11 cellular contexts compared by ENCODE assay signal in genomic region chr12:122943196-122943595, GRCh38. TPM values are rescaled to one million over a fixed set of nuclear protein-coding genes. Genes with fewer than 3 reads are reported as not detected.
A peak's percentile ranks its signal among the peaks of the same experiment; 100 is the strongest.
DNase-seq lines count a peak whose midpoint lies in the region; FAIRE-seq and TF ChIP-seq lines count a peak whose summit lies in the region.
"Had no signal": no experiment of that assay in that cellular context is flagged by ENCODE, and none has a peak within 500 bp of the region (broad histone marks: within the 10 kb centered on the region; RNA-seq: fewer than 3 reads in every experiment).

No MANE protein-coding gene starts in this region.

- POLR2A ChIA-PET in RWPE1 (lab: Yijun Ruan, JAX; ENCODE audit: low non-redundant PET), result no interaction called here

- TF ChIP-seq POLR2A in GM12891 (IDR thresholded peaks at IDR 0.05; ENCODE audit: low read depth, low read length), result no peak

- H3K27me3 Mint-ChIP-seq in CD14-positive monocyte (ENCODE audit: low read depth in 3 of 3), result peaks cover 2 to 3% (median 3%) of the 10 kb centered on the region in 3 donors
- H3K27me3 Mint-ChIP-seq in osteocyte (ENCODE audit: unreplicated experiment), result no peaks in the 10 kb centered on the region

- H3K4me3 Mint-ChIP-seq in CD14-positive monocyte (peak overlapping the region in 1 of 2 donors; percentile 67), osteocyte (ENCODE audit: unreplicated experiment) (no peak overlapping the region)

- FAIRE-seq in GM12891 (lab: Jason Lieb, UNC), result no peak

- DNase-seq in CD14-positive monocyte (ENCODE audit: low spot score) (no peak), RWPE1 (ENCODE audit: low spot score) (no peak), glomerular endothelial cell (ENCODE audit: extremely low read depth, low read depth, low spot score) (peak; percentile 51), osteocyte (ENCODE audit: extremely low spot score, unreplicated experiment) (no peak), kidney tubule cell (ENCODE audit: low spot score) (no peak), NCI-H2029 treated with DMSO at 0.1 percent for 48 hours (lab: John Stamatoyannopoulos, UW) (no peak), H4 (ENCODE audit: low spot score) (no peak), GM12891 (ENCODE audit: insufficient read length, low spot score) (no peak)
- DNase-seq: effector memory CD4-positive, alpha-beta T cell; hippocampal formation; NCI-H1930 had no signal

- intact Hi-C loops in CD14-positive monocyte (cut with micrococcal nuclease), result no loop called here

- TF ChIP-seq CTCF in CD14-positive monocyte (IDR thresholded peaks at IDR 0.05) (no peak), RWPE1 (conservative IDR thresholded peaks at IDR 0.05; ENCODE audit: low read depth) (no peak), osteocyte (IDR thresholded peaks at IDR 0.05) (no peak)

- peaks cover 0 to 4% of the 10 kb centered on the region in 2 donors for H3K36me3 Mint-ChIP-seq in CD14-positive monocyte
- no peaks in the 10 kb centered on the region for H3K36me3 Mint-ChIP-seq in osteocyte (ENCODE audit: unreplicated experiment)

- peak overlapping the region in 5 of 7 donors; percentile 27 to 85 (median 67) for H3K27ac Mint-ChIP-seq in CD14-positive monocyte
- peak overlapping the region; percentile 56 for H3K27ac Mint-ChIP-seq in osteocyte (ENCODE audit: unreplicated experiment)

- H3K27ac ChIP-seq in RWPE1, result peak overlapping the region; percentile 99

- CTCF ChIA-PET in RWPE1 (lab: Yijun Ruan, JAX), result interaction anchor here (0.5 kb wide), 1 partner anchor 27 kb away, joined by 3 read pairs; no protein-coding TSS in a partner anchor

- H3K4me1 Mint-ChIP-seq in CD14-positive monocyte, result peaks cover 37% of the 10 kb centered on the region
- H3K4me1 Mint-ChIP-seq in osteocyte (ENCODE audit: unreplicated experiment), result peaks cover 65% of the 10 kb centered on the region

- peaks cover 0 to 2% (median 0%) of the 10 kb centered on the region in 7 donors for H3K9me3 Mint-ChIP-seq in CD14-positive monocyte
- no peaks in the 10 kb centered on the region for H3K9me3 Mint-ChIP-seq in osteocyte (ENCODE audit: unreplicated experiment)

TF ChIP-seq in GM12891, 5 proteins besides CTCF, POLR2A, EP300 and RAD21:
- no peak for TF ChIP-seq POU2F2 (IDR thresholded peaks at IDR 0.05; ENCODE audit: low read depth, low read length)
- no peak for TF ChIP-seq POLR2AphosphoS5 (IDR thresholded peaks at IDR 0.05; ENCODE audit: low read depth, low read length)
- TF ChIP-seq PAX5 (IDR thresholded peaks at IDR 0.05; ENCODE audit: insufficient read depth, low read length, severe bottlenecking), result no peak
- TF ChIP-seq SPI1 (IDR thresholded peaks at IDR 0.05; ENCODE audit: low read depth, low read length), result no peak
- TF ChIP-seq TAF1 (IDR thresholded peaks at IDR 0.05; ENCODE audit: low read depth, low read length), result no peak

RNA-seq across cellular contexts. Expression of gene ABCB9, which starts 23.1 kb away (rescaled TPM):
- polyA plus RNA-seq in CD14-positive monocyte, result under 1 TPM; 0.14 to 0.22 TPM
- 6.2 and 14.3 TPM in 2 replicates for total RNA-seq in glomerular endothelial cell
- 13.1 and 13.4 TPM in 2 replicates for total RNA-seq in osteocyte
- 6.5 and 19.3 TPM in 2 replicates for total RNA-seq in H4 (2014; rRNA removed; shearing (Covaris generic))
- polyA plus RNA-seq in GM12891 (2012; ENCODE audit: low read depth, missing spikeins), result 1.3 TPM

RNA-seq across cellular contexts. Expression of gene OGFOD2, which starts 31.8 kb away (rescaled TPM):
- polyA plus RNA-seq in CD14-positive monocyte, result 10 to 100 TPM; 13.0 to 13.6 TPM
- 8.8 and 10.6 TPM in 2 replicates for total RNA-seq in glomerular endothelial cell
- 16.7 and 20.2 TPM in 2 replicates for total RNA-seq in osteocyte
- total RNA-seq in H4 (2014; rRNA removed; shearing (Covaris generic)), result 17.5 and 18.1 TPM in 2 replicates
- polyA plus RNA-seq in GM12891 (2012; ENCODE audit: low read depth, missing spikeins), result 14.0 TPM

RNA-seq across cellular contexts. Expression of gene ARL6IP4, which starts 37.3 kb away (rescaled TPM):
- polyA plus RNA-seq in CD14-positive monocyte, result 100 to 1,000 TPM; 152 to 167 TPM
- total RNA-seq in glomerular endothelial cell, result 189 and 247 TPM in 2 replicates
- total RNA-seq in osteocyte, result 166 and 171 TPM in 2 replicates
- total RNA-seq in H4 (2014; rRNA removed; shearing (Covaris generic)), result 111 and 179 TPM in 2 replicates
- polyA plus RNA-seq in GM12891 (2012; ENCODE audit: low read depth, missing spikeins), result 194 TPM

RNA-seq across cellular contexts. Expression of gene VPS37B, which starts 47.3 kb away (rescaled TPM):
- 10 to 100 TPM; 12.3 to 16.4 TPM for polyA plus RNA-seq in CD14-positive monocyte
- total RNA-seq in glomerular endothelial cell (49.3 and 66.9 TPM in 2 replicates), osteocyte (27.5 and 29.9 TPM in 2 replicates)
- total RNA-seq in H4 (2014; rRNA removed; shearing (Covaris generic)), result 29.2 and 44.0 TPM in 2 replicates
- 20.8 TPM for polyA plus RNA-seq in GM12891 (2012; ENCODE audit: low read depth, missing spikeins)
